ENCODE assay signal across 8 cellular contexts in the genomic region with DNA sequence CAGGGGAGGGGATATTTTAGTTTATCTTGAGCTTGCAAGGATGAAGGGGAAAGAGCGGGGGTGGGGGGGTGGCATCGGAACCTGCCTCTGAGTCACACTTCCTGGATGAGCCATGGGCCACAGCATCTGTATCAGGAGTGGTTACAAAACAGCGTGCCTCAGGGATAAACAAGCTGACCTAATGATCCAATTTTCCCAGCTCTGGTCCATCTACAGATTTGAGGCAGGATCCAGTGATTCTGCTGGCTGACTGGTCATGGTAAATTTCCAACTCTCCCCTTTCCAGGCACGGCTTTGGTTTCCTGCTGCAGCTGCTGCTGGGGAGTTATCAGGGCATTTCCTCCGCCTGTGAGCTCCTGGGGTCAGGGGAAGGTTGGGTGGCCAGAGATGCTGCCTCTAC. TPM values are rescaled to one million over a fixed set of nuclear protein-coding genes. Genes with fewer than 3 reads are reported as not detected.
A peak's percentile ranks its signal among the peaks of the same experiment; 100 is the strongest.
DNase-seq lines count a peak whose midpoint lies in the region; ATAC-seq and TF ChIP-seq lines count a peak whose summit lies in the region.

No MANE protein-coding gene starts in this region.

- no peaks in the 10 kb centered on the region for H3K36me3 ChIP-seq in CD4-positive, CD25-positive, alpha-beta regulatory T cell (ENCODE audit: control insufficient read depth, insufficient read depth, low read length)
- H3K36me3 ChIP-seq in stomach (no peaks in the 10 kb centered on the region), MM.1S (replicated peaks; ENCODE audit: insufficient read depth, low read length) (no peaks in the 10 kb centered on the region)

- H3K27me3 Mint-ChIP-seq in CD4-positive, CD25-positive, alpha-beta regulatory T cell, result no peaks in the 10 kb centered on the region
- H3K27me3 Mint-ChIP-seq in activated naive CD4-positive, alpha-beta T cell treated with anti-CD3 and anti-CD28 coated beads, Interleukin-2, amount 10 ng/mL, durations not matched to agents 7 days and 5 days, result no peaks in the 10 kb centered on the region

- no peak for TF ChIP-seq POLR2A in stomach (IDR thresholded peaks at IDR 0.05)

- intact Hi-C loops in stomach (cut with DNase I; ENCODE audit: low total_unique reads), result loop anchor here (10.0 kb wide), 1 partner anchor 163 kb away; no protein-coding TSS in a partner anchor

- H3K27ac ChIP-seq in CD4-positive, CD25-positive, alpha-beta regulatory T cell (ENCODE audit: insufficient read depth, low read length, poor library complexity, severe bottlenecking), result no peak overlapping the region
- H3K27ac ChIP-seq in stomach (peak overlapping the region in 4 of 5 donors; percentile 46 to 69 (median 58)), MM.1S (ENCODE audit: low read length) (no peak overlapping the region)

- H3K4me1 ChIP-seq in CD4-positive, CD25-positive, alpha-beta regulatory T cell (ENCODE audit: control insufficient read depth, insufficient read depth, low read length, poor library complexity, severe bottlenecking), result peaks cover 29% of the 10 kb centered on the region
- H3K4me1 ChIP-seq in stomach (peaks cover 7 to 25% (median 14%) of the 10 kb centered on the region in 4 donors), MM.1S (ENCODE audit: low read length) (no peaks in the 10 kb centered on the region)

- TF ChIP-seq CTCF in stomach (IDR thresholded peaks at IDR 0.05) (no peak), MM.1S (IDR thresholded peaks at IDR 0.05; ENCODE audit: low read length) (no peak)

- no peaks in the 10 kb centered on the region for H4K20me1 ChIP-seq in MM.1S (ENCODE audit: insufficient read depth, low read length)

- no peaks in the 10 kb centered on the region for H3K27me3 ChIP-seq in CD4-positive, CD25-positive, alpha-beta regulatory T cell (ENCODE audit: control insufficient read depth, insufficient read depth, low read length)
- H3K27me3 ChIP-seq in stomach (no peaks in the 10 kb centered on the region), MM.1S (replicated peaks; ENCODE audit: insufficient read depth, low read length) (no peaks in the 10 kb centered on the region)

- no peaks in the 10 kb centered on the region for H3F3A ChIP-seq in MM.1S (ENCODE audit: insufficient read depth, low read length)

- ATAC-seq in CD4-positive, CD25-positive, alpha-beta regulatory T cell (ENCODE audit: low read depth in 2 of 2), result no peak
- no peak for ATAC-seq in HG02970 (IDR thresholded peaks at IDR 0.05; ENCODE audit: low FRiP score, unreplicated experiment)

- CTCF ChIA-PET in activated naive CD4-positive, alpha-beta T cell treated with anti-CD3 and anti-CD28 coated beads, Interleukin-2, amount 10 ng/mL, durations not matched to agents 7 days and 5 days (lab: Charles Lee), result interaction anchor here (0.8 to 3.6 kb wide), 3 partner anchors 10 to 110 kb away, joined by 3 to 13 read pairs (median 3); no protein-coding TSS in a partner anchor

- no peak overlapping the region for H3K4me2 ChIP-seq in MM.1S (ENCODE audit: low read depth, low read length)

- H3K9ac ChIP-seq in MM.1S (ENCODE audit: low read length), result no peak overlapping the region

- H3K79me2 ChIP-seq in MM.1S (ENCODE audit: low read length), result no peaks in the 10 kb centered on the region

- H3K4me3 Mint-ChIP-seq in CD4-positive, CD25-positive, alpha-beta regulatory T cell, result peak overlapping the region in 2 of 4 donors; percentile 41 to 87
- H3K4me3 Mint-ChIP-seq in activated naive CD4-positive, alpha-beta T cell treated with anti-CD3 and anti-CD28 coated beads, Interleukin-2, amount 10 ng/mL, durations not matched to agents 7 days and 5 days, result no peak overlapping the region

- H3K9me2 ChIP-seq in MM.1S (replicated peaks; ENCODE audit: insufficient read depth, low read length), result no peaks in the 10 kb centered on the region

- H2AFZ ChIP-seq in MM.1S (ENCODE audit: low read length), result no peak overlapping the region

- H3K36me3 Mint-ChIP-seq in CD4-positive, CD25-positive, alpha-beta regulatory T cell, result peaks cover 3% of the 10 kb centered on the region
- peaks cover 2% of the 10 kb centered on the region for H3K36me3 Mint-ChIP-seq in activated naive CD4-positive, alpha-beta T cell treated with anti-CD3 and anti-CD28 coated beads, Interleukin-2, amount 10 ng/mL, durations not matched to agents 7 days and 5 days

- H3K9me3 Mint-ChIP-seq in CD4-positive, CD25-positive, alpha-beta regulatory T cell, result peaks cover 0 to 10% (median 1%) of the 10 kb centered on the region in 7 donors
- peaks cover 9% of the 10 kb centered on the region for H3K9me3 Mint-ChIP-seq in activated naive CD4-positive, alpha-beta T cell treated with anti-CD3 and anti-CD28 coated beads, Interleukin-2, amount 10 ng/mL, durations not matched to agents 7 days and 5 days

- H3K4me1 Mint-ChIP-seq in CD4-positive, CD25-positive, alpha-beta regulatory T cell, result peaks cover 0 to 40% (median 25%) of the 10 kb centered on the region in 4 donors
- H3K4me1 Mint-ChIP-seq in activated naive CD4-positive, alpha-beta T cell treated with anti-CD3 and anti-CD28 coated beads, Interleukin-2, amount 10 ng/mL, durations not matched to agents 7 days and 5 days, result peaks cover 50% of the 10 kb centered on the region

- no peak for TF ChIP-seq EP300 in stomach (IDR thresholded peaks at IDR 0.05)

- peaks cover 0 to 3% of the 10 kb centered on the region in 2 experiments for H3K9me3 ChIP-seq in CD4-positive, CD25-positive, alpha-beta regulatory T cell (ENCODE audit: control insufficient read depth in 2 of 2, low read length in 2 of 2)
- H3K9me3 ChIP-seq in stomach, result peaks cover 0 to 6% (median 4%) of the 10 kb centered on the region in 4 donors
- no peaks in the 10 kb centered on the region for H3K9me3 ChIP-seq in MM.1S (replicated peaks; ENCODE audit: insufficient read depth, low read length)

- DNase-seq in CD4-positive, CD25-positive, alpha-beta regulatory T cell, result peak in 2 of 3 donors; percentile 36 to 63
- peak; percentile 96 for DNase-seq in RKO (ENCODE audit: low spot score)
- peak; percentile 69 for DNase-seq in activated naive CD4-positive, alpha-beta T cell treated with anti-CD3 and anti-CD28 coated beads, Interleukin-2, amount 10 ng/mL, durations not matched to agents 7 days and 5 days
- DNase-seq in kidney tubule cell (ENCODE audit: low spot score), result peak; percentile 76
- peak; percentile 47 for DNase-seq in stomach
- DNase-seq in MM.1S, result no peak
- no peak for DNase-seq in cortex of kidney (lab: John Stamatoyannopoulos, UW)

- 38 to 60% (median 52%) methylated on average over 5 of the region's 5 CpGs for WGBS in stomach, 5 donors

- H3K27ac Mint-ChIP-seq in CD4-positive, CD25-positive, alpha-beta regulatory T cell, result peak overlapping the region; percentile 36 to 66 (median 59)
- H3K27ac Mint-ChIP-seq in activated naive CD4-positive, alpha-beta T cell treated with anti-CD3 and anti-CD28 coated beads, Interleukin-2, amount 10 ng/mL, durations not matched to agents 7 days and 5 days, result peak overlapping the region; percentile 70

- H3K4me3 ChIP-seq in CD4-positive, CD25-positive, alpha-beta regulatory T cell (ENCODE audit: low read depth, low read length), result peak overlapping the region; percentile 22
- H3K4me3 ChIP-seq in stomach, result no peak overlapping the region
- H3K4me3 ChIP-seq in MM.1S (ENCODE audit: low read length), result no peak overlapping the region

RNA-seq across cellular contexts. Expression of a gene that starts 4.8 kb away (rescaled TPM):
- total RNA-seq in CD4-positive, CD25-positive, alpha-beta regulatory T cell, result 33.8 TPM
- 10 to 100 TPM; 80.6 to 95.6 (median 87.7) TPM for polyA plus RNA-seq in CD4-positive, CD25-positive, alpha-beta regulatory T cell
- 100 to 1,000 TPM in 2 of 5 donors, 10 to 100 TPM in 3; 14.0 to 571 (median 89.3) TPM for total RNA-seq in stomach
- 10 to 100 TPM; 46.4 to 97.9 (median 81.6) TPM for polyA plus RNA-seq in stomach

Comparison
In these comparisons a context has a peak if more than half of its experiments do, and no peak if none do; other contexts are left out.
1. DNase-seq: peak in CD4-positive, CD25-positive, alpha-beta regulatory T cell (2 of 3), RKO (single experiment), activated naive CD4-positive, alpha-beta T cell treated with anti-CD3 and anti-CD28 coated beads, Interleukin-2, amount 10 ng/mL, durations not matched to agents 7 days and 5 days (single experiment), kidney tubule cell (single experiment) and stomach (single experiment); none in MM.1S (single experiment) and cortex of kidney (single experiment).
2. H3K27ac ChIP-seq: peak in stomach (4 of 5); none in CD4-positive, CD25-positive, alpha-beta regulatory T cell (single experiment) and MM.1S (single experiment).